20 cellular contexts compared by ENCODE assay signal in the genomic region with DNA sequence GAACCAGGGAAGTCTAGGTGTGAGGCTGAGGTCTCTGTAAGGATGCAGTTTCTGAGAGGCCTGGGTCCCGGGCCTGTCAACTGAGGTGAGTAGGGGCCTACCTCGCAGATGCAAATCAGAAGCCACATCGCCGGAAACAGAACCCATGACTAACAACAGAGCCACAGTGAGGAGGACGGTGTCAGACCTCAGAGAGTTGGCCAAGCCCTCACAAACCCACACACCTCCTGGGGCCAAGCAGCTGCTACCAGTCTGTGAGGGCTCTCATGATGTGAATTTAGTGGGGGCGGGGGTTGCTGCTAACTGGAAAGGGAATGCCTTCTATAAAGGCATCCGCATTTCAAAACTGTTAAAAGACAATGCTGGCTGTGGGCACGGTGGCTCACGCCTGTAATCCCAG.
"Had no signal": no experiment of that assay in that cellular context is flagged by ENCODE, and none has a peak within 500 bp of the region (broad histone marks: within the 10 kb centered on the region; RNA-seq: fewer than 3 reads in every experiment).

No MANE protein-coding gene starts in this region.

- H3K27me3 Mint-ChIP-seq: activated naive CD8-positive, alpha-beta T cell; naive thymus-derived CD4-positive, alpha-beta T cell had no signal

- DNase-seq: activated CD4-positive, alpha-beta T cell treated with anti-CD3 and anti-CD28 coated beads for 4 hours; activated T-cell treated with anti-CD3 and anti-CD28 coated beads for 4 hours; anterior cingulate cortex; hypothalamus; left cardiac atrium; midbrain; naive thymus-derived CD4-positive, alpha-beta T cell; nucleus accumbens; right lobe of liver; spleen; stimulated activated CD4-positive, alpha-beta T cell treated with anti-CD3 and anti-CD28 coated beads, Interleukin-1b, Interleukin-23, amount 100 ng/mL, for 48 hours; stimulated activated naive CD4-positive, alpha-beta T cell treated with Interleukin-2 at 50 U/mL for 16 hours; T1000 had no signal

- H3K36me3 ChIP-seq: prostate gland, right lobe of liver, spleen, thoracic aorta had no signal

- H3K4me3 ChIP-seq: lung, prostate gland, right lobe of liver, spleen, thoracic aorta had no signal

- H3K9me3 Mint-ChIP-seq: T-cell had no signal

- H3K27ac ChIP-seq: prostate gland, right lobe of liver, spleen, thoracic aorta, VCaP had no signal

- H3K4me1 ChIP-seq: prostate gland, right lobe of liver, spleen had no signal

- H3K9me3 ChIP-seq: prostate gland, right lobe of liver, spleen, thoracic aorta had no signal

- H3K4me1 Mint-ChIP-seq: T-cell had no signal

- ATAC-seq: esophagus mucosa; left cardiac atrium; naive thymus-derived CD4-positive, alpha-beta T cell; T-cell had no signal

- H3K27me3 ChIP-seq: right lobe of liver had no signal

- H3K27ac Mint-ChIP-seq: activated naive CD8-positive, alpha-beta T cell; naive thymus-derived CD4-positive, alpha-beta T cell; T-cell had no signal

- H3K36me3 Mint-ChIP-seq: activated naive CD8-positive, alpha-beta T cell; naive thymus-derived CD4-positive, alpha-beta T cell; T-cell had no signal

- H3K4me3 Mint-ChIP-seq: activated naive CD8-positive, alpha-beta T cell; naive thymus-derived CD4-positive, alpha-beta T cell; T-cell had no signal
